ENCODE assay signal across 18 cellular contexts in the genomic region with DNA sequence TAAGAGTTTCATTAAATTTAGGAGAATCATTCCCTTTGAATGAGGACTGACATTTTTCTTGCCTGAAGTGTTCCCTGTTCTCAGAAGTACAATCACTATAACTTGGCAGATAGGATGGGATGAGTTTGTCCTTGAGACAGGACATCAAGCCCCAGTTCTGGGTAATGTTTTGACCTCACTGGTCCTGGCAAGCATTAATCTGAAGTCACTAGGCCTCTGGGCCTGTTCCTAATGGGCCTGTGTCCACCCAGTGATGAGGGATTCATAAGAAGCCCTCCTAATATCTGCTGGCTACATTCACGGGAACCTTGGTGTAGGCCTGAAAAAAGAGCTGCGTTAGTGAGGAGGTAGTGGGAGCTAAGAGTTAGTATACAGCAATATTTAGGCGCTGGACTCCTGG. TPM values are rescaled to one million over a fixed set of nuclear protein-coding genes. Genes with fewer than 3 reads are reported as not detected.
DNase-seq lines count a peak whose midpoint lies in the region; ATAC-seq and TF ChIP-seq lines count a peak whose summit lies in the region.
"Had no signal": no experiment of that assay in that cellular context is flagged by ENCODE, and none has a peak within 500 bp of the region (broad histone marks: within the 10 kb centered on the region; RNA-seq: fewer than 3 reads in every experiment).

No MANE protein-coding gene starts in this region.

- no peak for TF ChIP-seq CTCF in neutrophil (IDR thresholded peaks at IDR 0.05)
- no peak for TF ChIP-seq CTCF in testis (IDR thresholded peaks at IDR 0.05)
- no peak for TF ChIP-seq CTCF in HFFc6 (IDR thresholded peaks at IDR 0.05)

- peak overlapping the region; percentile 46 for H3K27ac ChIP-seq in neutrophil
- H3K27ac ChIP-seq in testis, result peak overlapping the region in 1 of 2 donors; percentile 57
- H3K27ac ChIP-seq: BLaER1 had no signal

- DNase-seq in Right ventricle myocardium inferior (ENCODE audit: missing footprints) (no peak), cardiac septum (ENCODE audit: low spot score) (no peak), left cardiac atrium (no peak), testis (peak; percentile 65), COR-L47 (lab: John Stamatoyannopoulos, UW) (no peak), islet precursor cell (no peak), HFFc6 (no peak)
- DNase-seq: 8988T; AML-193; Calu3; CD4-positive, CD25-positive, alpha-beta regulatory T cell; DMS 273 treated with DMSO at 0.1 percent for 48 hours; H7 had no signal

- H3K27ac Mint-ChIP-seq in HFFc6, result no peak overlapping the region
- H3K27ac Mint-ChIP-seq: GM23338 had no signal

- no peaks in the 10 kb centered on the region for H3K9me3 Mint-ChIP-seq in HFFc6
- H3K9me3 Mint-ChIP-seq: CD4-positive, CD25-positive, alpha-beta regulatory T cell; GM23338 had no signal

- H3K9me3 ChIP-seq in neutrophil (no peaks in the 10 kb centered on the region), testis (no peaks in the 10 kb centered on the region)
- H3K9me3 ChIP-seq: BLaER1 had no signal

- WGBS in testis, 2 donors, result 43 to 48% methylated on average over 3 of the region's 3 CpGs

- H3K4me1 ChIP-seq in neutrophil (ENCODE audit: control insufficient read depth in 1 of 2, insufficient read depth in 1 of 2, low read depth in 1 of 2, low read length in 1 of 2) (peaks cover 70 to 80% of the 10 kb centered on the region in 2 experiments), testis (peaks cover 16% of the 10 kb centered on the region)

- H3K36me3 ChIP-seq in neutrophil, result peaks cover 6% of the 10 kb centered on the region
- no peaks in the 10 kb centered on the region for H3K36me3 ChIP-seq in testis (ENCODE audit: low read depth, missing control alignments)
- H3K36me3 ChIP-seq: BLaER1 had no signal

- H3K4me3 ChIP-seq in neutrophil (ENCODE audit: low read depth in 1 of 2, low read length in 1 of 2), result no peak overlapping the region
- H3K4me3 ChIP-seq in testis, result no peak overlapping the region
- H3K4me3 ChIP-seq: BLaER1, GM12878, GM23338 had no signal

- intact Hi-C loops in Right ventricle myocardium inferior (cut with DNase I), result no loop called here
- intact Hi-C loops in cardiac septum (cut with DNase I), result no loop called here
- intact Hi-C loops in left cardiac atrium (cut with DNase I), result no loop called here
- intact Hi-C loops in testis (cut with DNase I; ENCODE audit: low total_unique reads), result no loop called here

- H3K4me3 Mint-ChIP-seq in HFFc6, result no peak overlapping the region
- H3K4me3 Mint-ChIP-seq: CD4-positive, CD25-positive, alpha-beta regulatory T cell; GM23338 had no signal

- peaks cover 6% of the 10 kb centered on the region for H3K27me3 Mint-ChIP-seq in HFFc6 (ENCODE audit: insufficient read depth)
- H3K27me3 Mint-ChIP-seq: CD4-positive, CD25-positive, alpha-beta regulatory T cell had no signal

- no peak for TF ChIP-seq POLR2A in testis (IDR thresholded peaks at IDR 0.05)

- no peaks in the 10 kb centered on the region for H3K27me3 ChIP-seq in neutrophil
- H3K27me3 ChIP-seq in testis, result no peaks in the 10 kb centered on the region
- H3K27me3 ChIP-seq: BLaER1 had no signal

- no peaks in the 10 kb centered on the region; the same call in 1 of the 2 replicates for H3K4me1 Mint-ChIP-seq in HFFc6 (ENCODE audit: low read depth)

- ATAC-seq in Right ventricle myocardium inferior (peak; percentile 45), left cardiac atrium (peak; percentile 24 to 31)
- ATAC-seq: GM12878, GM23338 had no signal

- H3K36me3 Mint-ChIP-seq in HFFc6 (ENCODE audit: low read depth), result no peaks in the 10 kb centered on the region

RNA-seq across cellular contexts. Expression of a gene that starts 37.2 kb away (rescaled TPM):
- total RNA-seq in Right ventricle myocardium inferior (8.6 TPM), cardiac septum (3.9 TPM), left cardiac atrium (1 to 10 TPM; 5.2 to 7.0 TPM), testis (10 to 100 TPM in 1 of 2 donors, 1 to 10 TPM in 1; 9.2 to 17.3 TPM)
- polyA plus RNA-seq in testis (ENCODE audit: insufficient read depth, low read depth, low replicate concordance), result 11.2 TPM
- not detected for total RNA-seq in HFFc6 (2021; fragmentation: NEBNext Ultra II Directional; extraction: Animal tissue kit (Norgen Biotek cat#: 25700))
- total RNA-seq: Calu3, Daoy had no signal
